ENCODE assay signal across 23 cellular contexts in the genomic region with DNA sequence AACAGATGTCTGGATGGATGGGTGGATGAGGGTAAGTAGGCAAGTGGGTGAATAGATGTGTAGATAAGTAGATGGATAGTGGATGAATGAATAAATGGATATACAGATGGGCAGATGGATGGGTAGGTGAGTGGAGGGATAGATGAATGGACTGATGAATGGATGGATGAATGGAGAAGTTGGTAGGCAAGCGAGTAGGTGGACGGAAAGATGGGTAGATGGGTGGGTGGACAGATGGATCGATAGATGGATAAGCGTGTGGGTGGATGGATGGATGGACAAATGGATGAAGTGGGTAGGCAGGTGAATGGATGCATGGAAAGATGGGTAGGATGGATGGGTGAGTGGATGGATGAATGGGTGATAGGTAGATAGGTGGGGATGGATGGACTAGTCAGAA.
"Had no signal": no experiment of that assay in that cellular context is flagged by ENCODE, and none has a peak within 500 bp of the region (broad histone marks: within the 10 kb centered on the region; RNA-seq: fewer than 3 reads in every experiment).

No MANE protein-coding gene starts in this region.

- DNase-seq: dermis blood vessel endothelial cell; dorsolateral prefrontal cortex; effector CD4-positive, alpha-beta T cell; effector memory CD4-positive, alpha-beta T cell; erythroblast; esophagus squamous epithelium; foreskin fibroblast; foreskin melanocyte; gastrocnemius medialis; glutamatergic neuron; head of caudate nucleus; heart right ventricle; hippocampal formation; left cardiac atrium; left lung; left ventricle myocardium superior; lower lobe of right lung; mesenchymal stem cell; mucosa of descending colon; naive B cell had no signal

- H3K27ac ChIP-seq: coronary artery, dorsolateral prefrontal cortex, epithelial cell of prostate, esophagus squamous epithelium, gastrocnemius medialis, heart right ventricle, left lung, lower lobe of right lung had no signal

- H3K4me3 ChIP-seq: coronary artery, dorsolateral prefrontal cortex, esophagus squamous epithelium, gastrocnemius medialis, heart right ventricle, left lung, lower lobe of right lung, mucosa of descending colon had no signal

- H3K4me1 Mint-ChIP-seq: naive B cell had no signal

- H3K27ac Mint-ChIP-seq: mesothelial cell of epicardium, naive B cell had no signal

- H3K4me1 ChIP-seq: esophagus squamous epithelium, heart right ventricle, left lung, lower lobe of right lung had no signal

- H3K9me3 ChIP-seq: esophagus squamous epithelium, gastrocnemius medialis, heart right ventricle, left lung, lower lobe of right lung, mucosa of descending colon had no signal

- H3K9me3 Mint-ChIP-seq: mesothelial cell of epicardium had no signal

- H3K36me3 Mint-ChIP-seq: mesothelial cell of epicardium, naive B cell had no signal

- H3K4me3 Mint-ChIP-seq: mesothelial cell of epicardium, naive B cell had no signal

- H3K36me3 ChIP-seq: esophagus squamous epithelium, gastrocnemius medialis, heart right ventricle, left lung, lower lobe of right lung had no signal

- H3K27me3 ChIP-seq: dorsolateral prefrontal cortex, esophagus squamous epithelium, gastrocnemius medialis, left lung had no signal
